In the genomic region with DNA sequence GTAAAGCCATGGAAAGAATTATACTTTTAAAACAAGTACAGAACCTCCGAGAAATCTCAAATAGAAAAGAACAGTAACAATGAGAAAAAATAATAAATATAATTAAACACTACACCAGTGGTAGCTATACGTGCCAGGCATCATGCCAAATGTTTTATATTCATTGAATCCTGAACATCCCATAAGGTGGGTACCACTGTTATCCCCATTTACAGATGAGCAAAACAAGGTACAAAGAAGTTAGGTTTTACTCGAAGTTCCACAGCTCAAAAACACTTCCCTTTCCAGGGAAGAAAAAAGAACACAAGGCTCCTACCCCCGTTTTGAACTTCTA, we compare ENCODE assay signal across 13 cellular contexts. TPM values are rescaled to one million over a fixed set of nuclear protein-coding genes. Genes with fewer than 3 reads are reported as not detected.
DNase-seq lines count a peak whose midpoint lies in the region; ATAC-seq and TF ChIP-seq lines count a peak whose summit lies in the region.
"Had no signal": no experiment of that assay in that cellular context is flagged by ENCODE, and none has a peak within 500 bp of the region (broad histone marks: within the 10 kb centered on the region; RNA-seq: fewer than 3 reads in every experiment).

No MANE protein-coding gene starts in this region.

- peak overlapping the region; percentile 74 for H3K27ac Mint-ChIP-seq in activated T-cell treated with anti-CD3 and anti-CD28 coated beads, Interleukin-2, amount 50 U/mL, for 24 hours
- H3K27ac Mint-ChIP-seq: progenitor cell of endocrine pancreas had no signal

- H3K27ac ChIP-seq in adrenal gland (peak overlapping the region in 4 of 5 donors; percentile 67 to 83 (median 78)), right lobe of liver (peak overlapping the region; percentile 18 to 69 (median 48)), thyroid gland (peak overlapping the region in 2 of 3 donors; percentile 41 to 71)

- H3K9me3 ChIP-seq in adrenal gland (replicated peaks in 1 of 3) (no peaks in the 10 kb centered on the region), right lobe of liver (no peaks in the 10 kb centered on the region), thyroid gland (no peaks in the 10 kb centered on the region)
- H3K9me3 ChIP-seq: suprapubic skin had no signal

- no peak for TF ChIP-seq CTCF in adrenal gland (IDR thresholded peaks at IDR 0.05)
- no peak for TF ChIP-seq CTCF in right lobe of liver (IDR thresholded peaks at IDR 0.05)
- no peak for TF ChIP-seq CTCF in thyroid gland (IDR thresholded peaks at IDR 0.05)

- TF ChIP-seq POLR2A in adrenal gland (IDR thresholded peaks at IDR 0.05) (no peak), right lobe of liver (IDR thresholded peaks at IDR 0.05) (no peak), thyroid gland (IDR thresholded peaks at IDR 0.05) (no peak)

- H3K4me1 ChIP-seq in adrenal gland (replicated peaks in 1 of 2) (peaks cover 29 to 59% of the 10 kb centered on the region in 2 donors), right lobe of liver (peaks cover 0 to 53% (median 25%) of the 10 kb centered on the region in 4 donors), thyroid gland (peaks cover 10 to 25% of the 10 kb centered on the region in 2 donors)

- peaks cover 27% of the 10 kb centered on the region for H3K36me3 Mint-ChIP-seq in activated T-cell treated with anti-CD3 and anti-CD28 coated beads, Interleukin-2, amount 50 U/mL, for 24 hours (ENCODE audit: low read depth)
- H3K36me3 Mint-ChIP-seq in activated T-cell treated with anti-CD3 and anti-CD28 coated beads, Interleukin-2, amount 50 U/mL, for 4 hours (ENCODE audit: insufficient read depth): peaks cover 18% of the 10 kb centered on the region

- H3K4me1 Mint-ChIP-seq in activated T-cell treated with anti-CD3 and anti-CD28 coated beads, Interleukin-2, amount 50 U/mL, for 24 hours (ENCODE audit: low read depth): peaks cover 85% of the 10 kb centered on the region
- H3K4me1 Mint-ChIP-seq in activated T-cell treated with anti-CD3 and anti-CD28 coated beads, Interleukin-2, amount 50 U/mL, for 4 hours (ENCODE audit: low read depth): peaks cover 79% of the 10 kb centered on the region

- H3K27me3 ChIP-seq in adrenal gland: no peaks in the 10 kb centered on the region
- H3K27me3 ChIP-seq in right lobe of liver: no peaks in the 10 kb centered on the region
- no peaks in the 10 kb centered on the region for H3K27me3 ChIP-seq in thyroid gland
- H3K27me3 ChIP-seq: suprapubic skin had no signal

- H3K27me3 Mint-ChIP-seq in activated T-cell treated with anti-CD3 and anti-CD28 coated beads, Interleukin-2, amount 50 U/mL, for 24 hours: no peaks in the 10 kb centered on the region
- H3K27me3 Mint-ChIP-seq in activated T-cell treated with anti-CD3 and anti-CD28 coated beads, Interleukin-2, amount 50 U/mL, for 4 hours (ENCODE audit: low read depth): no peaks in the 10 kb centered on the region
- H3K27me3 Mint-ChIP-seq: progenitor cell of endocrine pancreas had no signal

- ATAC-seq in activated T-cell treated with anti-CD3 and anti-CD28 coated beads, Interleukin-2, amount 50 U/mL, for 4 hours: no peak
- no peak for ATAC-seq in right lobe of liver

- intact Hi-C loops in adrenal gland (cut with DNase I) (no loop called here), right lobe of liver (cut with DNase I) (no loop called here), thyroid gland (cut with DNase I) (no loop called here)

- WGBS in adrenal gland, 4 donors: 37 to 44% (median 42%) methylated on average over 4 of the region's 4 CpGs
- WGBS in right lobe of liver (ENCODE audit: insufficient coverage, low coverage, low lambda C conversion rate, missing lambda C conversion rate): 39% methylated on average over 4 of the region's 4 CpGs
- 45 to 62% methylated on average over 4 of the region's 4 CpGs for WGBS in thyroid gland, 2 donors

- peak overlapping the region; percentile 45 for H3K4me3 Mint-ChIP-seq in activated T-cell treated with anti-CD3 and anti-CD28 coated beads, Interleukin-2, amount 50 U/mL, for 24 hours
- no peak overlapping the region for H3K4me3 Mint-ChIP-seq in activated T-cell treated with anti-CD3 and anti-CD28 coated beads, Interleukin-2, amount 50 U/mL, for 4 hours

- H3K4me3 ChIP-seq in adrenal gland: no peak overlapping the region
- H3K4me3 ChIP-seq in right lobe of liver: no peak overlapping the region
- H3K4me3 ChIP-seq in thyroid gland (replicated peaks in 1 of 3): no peak overlapping the region
- H3K4me3 ChIP-seq: suprapubic skin had no signal

- peaks cover 9% of the 10 kb centered on the region for H3K9me3 Mint-ChIP-seq in activated T-cell treated with anti-CD3 and anti-CD28 coated beads, Interleukin-2, amount 50 U/mL, for 24 hours
- H3K9me3 Mint-ChIP-seq in activated T-cell treated with anti-CD3 and anti-CD28 coated beads, Interleukin-2, amount 50 U/mL, for 4 hours: no peaks in the 10 kb centered on the region

- H3K36me3 ChIP-seq in adrenal gland (replicated peaks in 1 of 2): no peaks in the 10 kb centered on the region
- no peaks in the 10 kb centered on the region for H3K36me3 ChIP-seq in right lobe of liver
- no peaks in the 10 kb centered on the region for H3K36me3 ChIP-seq in thyroid gland
- H3K36me3 ChIP-seq: suprapubic skin had no signal

- no peak for DNase-seq in activated T-cell treated with anti-CD3 and anti-CD28 coated beads, Interleukin-2, amount 50 U/mL, for 24 hours
- no peak for DNase-seq in activated T-cell treated with anti-CD3 and anti-CD28 coated beads, Interleukin-2, amount 50 U/mL, for 4 hours
- DNase-seq in adrenal gland (no peak), right lobe of liver (no peak), thyroid gland (no peak), NCI-H748 (lab: John Stamatoyannopoulos, UW; ENCODE audit: unreplicated experiment) (no peak), NCI-H2227 treated with DMSO at 0.1 percent for 48 hours (lab: John Stamatoyannopoulos, UW) (no peak), D341Med (ENCODE audit: low spot score) (no peak)
- DNase-seq: activated CD4-positive, alpha-beta T cell treated with anti-CD3 and anti-CD28 coated beads for 4 hours; activated naive CD4-positive, alpha-beta T cell; NCI-H1417 had no signal

RNA-seq across cellular contexts. Expression of a gene that starts 33.4 kb away (rescaled TPM):
- total RNA-seq in activated T-cell treated with anti-CD3 and anti-CD28 coated beads, Interleukin-2, amount 50 U/mL, for 4 hours: 10 to 100 TPM; 70.3 to 87.5 (median 85.1) TPM
- total RNA-seq in adrenal gland (100 to 1,000 TPM in 5 of 8 donors, 10 to 100 TPM in 3; 58.0 to 155 (median 114) TPM), right lobe of liver (10 to 100 TPM; 48.0 to 71.6 (median 66.5) TPM), thyroid gland (100 to 1,000 TPM; 102 to 165 (median 120) TPM)
- 10 to 100 TPM; 23.4 to 59.5 (median 32.9) TPM for polyA plus RNA-seq in adrenal gland
